ENCODE assay signal across 9 cellular contexts in the genomic region with DNA sequence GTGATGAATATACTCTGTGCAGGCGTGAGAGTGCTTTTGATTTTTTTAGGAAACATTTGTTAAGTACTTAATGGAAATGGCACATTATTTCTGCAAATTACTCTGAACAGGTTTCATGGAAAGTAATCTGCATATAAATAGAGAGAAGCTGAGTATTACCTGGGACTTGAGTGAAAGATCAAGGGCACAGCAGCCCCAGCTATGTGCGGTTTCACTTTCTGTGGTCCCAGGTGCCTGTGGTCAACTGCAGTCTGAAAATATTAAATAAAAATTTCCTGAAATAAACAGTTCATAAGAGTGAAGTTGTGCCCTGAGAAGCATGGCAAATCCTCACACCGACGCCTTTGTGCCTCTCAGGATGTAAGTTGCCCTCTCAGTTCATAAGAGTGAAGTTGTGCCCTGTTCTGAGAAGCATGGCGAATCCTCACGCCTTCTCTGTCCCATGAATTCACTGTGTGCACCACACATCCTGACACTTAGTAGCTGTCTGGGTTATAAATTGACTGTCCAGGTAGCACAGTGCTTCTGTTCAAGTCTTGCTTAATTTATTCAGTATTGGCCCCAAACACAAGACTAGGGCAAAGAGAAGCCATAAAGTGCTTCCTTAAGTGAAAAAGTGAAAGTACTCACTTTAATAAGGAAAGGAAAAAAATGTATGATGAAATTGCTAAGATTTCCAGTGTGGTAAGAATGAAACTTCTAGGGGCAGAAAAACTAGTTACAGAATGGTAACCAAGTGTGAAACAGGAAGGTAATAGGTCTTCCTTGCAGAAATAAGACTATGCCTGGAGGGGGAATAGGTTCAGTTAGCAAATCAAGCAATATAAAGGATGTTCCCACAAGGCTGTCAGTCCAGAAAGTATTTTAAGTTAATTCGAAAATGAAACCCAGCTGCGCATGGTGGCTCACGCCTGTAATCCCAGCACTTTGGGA. TPM values are rescaled to one million over a fixed set of nuclear protein-coding genes. Genes with fewer than 3 reads are reported as not detected.
DNase-seq lines count a peak whose midpoint lies in the region; ATAC-seq and TF ChIP-seq lines count a peak whose summit lies in the region.
"Had no signal": no experiment of that assay in that cellular context is flagged by ENCODE, and none has a peak within 500 bp of the region (broad histone marks: within the 10 kb centered on the region; RNA-seq: fewer than 3 reads in every experiment).

No MANE protein-coding gene starts in this region.

- H3K9me3 ChIP-seq in OCI-LY3 (ENCODE audit: insufficient read depth, low read length), result 0 out of 2 replicates have a peak, but pooled peaks cover 3% of the 10 kb centered on the region
- H3K9me3 ChIP-seq in esophagus muscularis mucosa, result peaks cover 0 to 15% (median 4%) of the 10 kb centered on the region in 4 donors
- H3K9me3 ChIP-seq: SJSA1 had no signal

- peak; percentile 69 for DNase-seq in activated CD8-positive, alpha-beta memory T cell treated with anti-CD3 and anti-CD28 coated beads for 24 hours
- DNase-seq in activated CD8-positive, alpha-beta memory T cell treated with anti-CD3 and anti-CD28 coated beads, Interleukin-2, amount 50 U/mL, for 48 hours, result no peak
- peak; percentile 35 for DNase-seq in renal cortical epithelial cell (ENCODE audit: low read depth)
- DNase-seq in NCI-H2196 (lab: John Stamatoyannopoulos, UW; ENCODE audit: unreplicated experiment), result no peak
- DNase-seq in esophagus muscularis mucosa (ENCODE audit: extremely low spot score), result no peak
- no peak for DNase-seq in activated gamma-delta T cell (lab: John Stamatoyannopoulos, UW)

- 0 out of 2 replicates have a peak, but pooled peaks cover 5% of the 10 kb centered on the region for H3K4me1 ChIP-seq in OCI-LY3 (ENCODE audit: low read length)
- H3K4me1 ChIP-seq in esophagus muscularis mucosa, result peaks cover 11 to 20% (median 20%) of the 10 kb centered on the region in 4 donors

- H3K27ac ChIP-seq in OCI-LY3 (ENCODE audit: low read length) (no peak overlapping the region), esophagus muscularis mucosa (replicated peaks in 1 of 4) (no peak overlapping the region)
- H3K27ac ChIP-seq: SJSA1 had no signal

- H2AFZ ChIP-seq in OCI-LY3 (ENCODE audit: low read depth, low read length), result no peak overlapping the region

- peak; percentile 63 for ATAC-seq in HG02759 (IDR thresholded peaks at IDR 0.05; ENCODE audit: unreplicated experiment)

- TF ChIP-seq EP300 in esophagus muscularis mucosa (IDR thresholded peaks at IDR 0.05), result no peak

- no peak for TF ChIP-seq POLR2A in esophagus muscularis mucosa (IDR thresholded peaks at IDR 0.05; ENCODE audit: low read depth)

- intact Hi-C loops in esophagus muscularis mucosa (cut with DNase I), result no loop called here

- H3K9ac ChIP-seq in OCI-LY3 (ENCODE audit: low read length), result no peak overlapping the region

- peak overlapping the region; percentile 28; the same call in 1 of the 2 replicates for H3K4me2 ChIP-seq in OCI-LY3 (ENCODE audit: low read length)

- no peaks in the 10 kb centered on the region for H3K79me2 ChIP-seq in OCI-LY3 (ENCODE audit: low read length)

- TF ChIP-seq CTCF in OCI-LY3 (IDR thresholded peaks at IDR 0.05; ENCODE audit: low read depth, low read length), result no peak
- no peak for TF ChIP-seq CTCF in esophagus muscularis mucosa (IDR thresholded peaks at IDR 0.05)

- H3K27me3 ChIP-seq in OCI-LY3 (ENCODE audit: low read depth, low read length), result no peaks in the 10 kb centered on the region
- peaks cover 0 to 67% (median 16%) of the 10 kb centered on the region in 4 donors for H3K27me3 ChIP-seq in esophagus muscularis mucosa
- H3K27me3 ChIP-seq: SJSA1 had no signal

- WGBS in esophagus muscularis mucosa, result 82% methylated on average over 9 of the region's 9 CpGs

- H3K36me3 ChIP-seq in OCI-LY3 (replicated peaks; ENCODE audit: low read depth, low read length) (no peaks in the 10 kb centered on the region), esophagus muscularis mucosa (no peaks in the 10 kb centered on the region)
- H3K36me3 ChIP-seq: SJSA1 had no signal

- no peaks in the 10 kb centered on the region for H4K20me1 ChIP-seq in OCI-LY3 (ENCODE audit: insufficient read depth, low read length)

- no peak overlapping the region for H3K4me3 ChIP-seq in OCI-LY3 (ENCODE audit: low read length)
- no peak overlapping the region for H3K4me3 ChIP-seq in esophagus muscularis mucosa
- H3K4me3 ChIP-seq: SJSA1 had no signal

RNA-seq across cellular contexts. Expression of a gene that starts 4.3 kb away (rescaled TPM):
- 0.15 TPM in 1 of 2 replicates, not detected in the other for total RNA-seq in renal cortical epithelial cell
- total RNA-seq in esophagus muscularis mucosa, result 1 to 10 TPM; 3.3 to 7.4 (median 4.5) TPM

Comparison
In these comparisons a context has a peak if more than half of its experiments do, and no peak if none do; other contexts are left out.
1. DNase-seq: peak in activated CD8-positive, alpha-beta memory T cell treated with anti-CD3 and anti-CD28 coated beads for 24 hours (single experiment) and renal cortical epithelial cell (single experiment); none in activated CD8-positive, alpha-beta memory T cell treated with anti-CD3 and anti-CD28 coated beads, Interleukin-2, amount 50 U/mL, for 48 hours (single experiment), NCI-H2196 (single experiment), esophagus muscularis mucosa (single experiment) and activated gamma-delta T cell (single experiment).